In the genomic region with DNA sequence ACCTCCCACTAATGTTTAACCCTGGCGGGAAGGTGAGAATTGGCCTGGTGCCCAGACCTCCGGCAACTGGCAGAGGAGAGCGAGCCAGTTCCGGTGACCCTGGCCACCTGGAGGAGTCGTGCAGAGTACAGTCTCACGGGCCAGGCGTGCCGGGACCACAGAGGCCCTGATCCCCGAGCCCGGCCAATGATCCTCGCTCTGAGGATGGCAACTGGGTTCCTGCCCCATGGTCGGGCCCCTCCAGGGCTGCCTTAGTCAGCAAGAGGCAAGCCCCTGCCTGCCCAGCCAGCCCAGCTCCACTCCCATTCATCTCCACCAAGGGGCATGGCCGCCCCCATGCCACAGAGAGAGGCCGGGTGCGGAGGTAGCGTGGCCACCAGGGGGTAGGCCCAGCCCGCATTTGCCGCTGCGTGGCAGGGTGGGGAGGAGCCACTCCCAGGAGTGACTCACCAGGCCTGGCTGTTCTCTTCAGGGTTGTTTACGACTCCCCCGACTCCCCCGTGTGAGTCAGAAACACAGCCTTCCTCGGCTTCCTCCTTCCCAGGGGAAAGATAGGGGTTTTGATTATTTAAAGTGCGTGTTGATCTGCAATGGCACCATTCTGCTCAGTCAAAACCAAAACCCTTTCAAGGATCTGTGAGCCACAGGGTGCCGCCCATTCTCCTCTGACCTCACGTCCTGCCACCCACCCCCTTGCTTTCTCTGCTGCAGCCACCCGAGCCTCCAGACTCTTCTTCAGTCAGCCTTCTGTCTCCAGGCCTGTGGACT, we compare ENCODE assay signal across 8 cellular contexts. TPM values are rescaled to one million over a fixed set of nuclear protein-coding genes. Genes with fewer than 3 reads are reported as not detected.
DNase-seq lines count a peak whose midpoint lies in the region; ATAC-seq and TF ChIP-seq lines count a peak whose summit lies in the region.

A gene with protein sequence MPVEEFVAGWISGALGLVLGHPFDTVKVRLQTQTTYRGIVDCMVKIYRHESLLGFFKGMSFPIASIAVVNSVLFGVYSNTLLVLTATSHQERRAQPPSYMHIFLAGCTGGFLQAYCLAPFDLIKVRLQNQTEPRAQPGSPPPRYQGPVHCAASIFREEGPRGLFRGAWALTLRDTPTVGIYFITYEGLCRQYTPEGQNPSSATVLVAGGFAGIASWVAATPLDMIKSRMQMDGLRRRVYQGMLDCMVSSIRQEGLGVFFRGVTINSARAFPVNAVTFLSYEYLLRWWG (minus strand): TSS at position 611 of the 768 bp plus-strand sequence. CDS start 695 bp downstream, outside the sequence.

- ATAC-seq in HG03354 (IDR thresholded peaks at IDR 0.05; ENCODE audit: poor library complexity, severe bottlenecking, unreplicated experiment) = peak; percentile 65

- H3K9me3 ChIP-seq in BE2C = no peaks in the 10 kb centered on the region

- H3K36me3 ChIP-seq in BE2C = no peaks in the 10 kb centered on the region

- TF ChIP-seq POLR2A in GM19099 (IDR thresholded peaks at IDR 0.05; ENCODE audit: extremely low read depth, insufficient read length, low read depth) = peak; percentile 69

- peak within 1 kb of the TSS; percentile 48 for H3K4me3 ChIP-seq in BE2C (ENCODE audit: low read depth, low read length)

- no peaks in the 10 kb centered on the region for H3K27me3 ChIP-seq in BE2C

- peak within 1 kb of the TSS; percentile 100 for H3K27ac ChIP-seq in caudate nucleus (ENCODE audit: low read depth, low read length)

- H3K4me1 ChIP-seq in BE2C = no peaks in the 10 kb centered on the region

- TF ChIP-seq CTCF in BE2C (IDR thresholded peaks at IDR 0.05; ENCODE audit: low read depth, low read length) = peak; percentile 51

- DNase-seq in BE2C = peak; percentile 88
- DNase-seq in NCI-H446 (lab: John Stamatoyannopoulos, UW) = peak; percentile 90 to 93
- DNase-seq in activated CD4-positive, CD25-positive, alpha-beta regulatory T cell (lab: John Stamatoyannopoulos, UW) = peak; percentile 79 to 87 (median 84)
- DNase-seq in caudate nucleus (lab: John Stamatoyannopoulos, UW) = peak; percentile 26 to 96 (median 83)
- DNase-seq in kidney tubule cell (ENCODE audit: low spot score) = peak; percentile 99
- peak; percentile 83 to 85 for DNase-seq in stimulated activated CD4-positive, alpha-beta T cell treated with anti-CD3 and anti-CD28 coated beads, Interleukin-1b, Interleukin-23, amount 100 ng/mL, for 1 hour (ENCODE audit: low read depth in 2 of 2)

RNA-seq across cellular contexts. Expression of the gene that starts here (rescaled TPM):
- polyA plus RNA-seq in BE2C (2012; ENCODE audit: insufficient read depth, insufficient read length, low read depth) = 2.7 TPM

Comparison
In these comparisons a context has a peak if more than half of its experiments do, and no peak if none do; other contexts are left out.
1. Peak in every context shown above with its lines: DNase-seq, ATAC-seq, H3K4me3 ChIP-seq and H3K27ac ChIP-seq.